In the genomic region with DNA sequence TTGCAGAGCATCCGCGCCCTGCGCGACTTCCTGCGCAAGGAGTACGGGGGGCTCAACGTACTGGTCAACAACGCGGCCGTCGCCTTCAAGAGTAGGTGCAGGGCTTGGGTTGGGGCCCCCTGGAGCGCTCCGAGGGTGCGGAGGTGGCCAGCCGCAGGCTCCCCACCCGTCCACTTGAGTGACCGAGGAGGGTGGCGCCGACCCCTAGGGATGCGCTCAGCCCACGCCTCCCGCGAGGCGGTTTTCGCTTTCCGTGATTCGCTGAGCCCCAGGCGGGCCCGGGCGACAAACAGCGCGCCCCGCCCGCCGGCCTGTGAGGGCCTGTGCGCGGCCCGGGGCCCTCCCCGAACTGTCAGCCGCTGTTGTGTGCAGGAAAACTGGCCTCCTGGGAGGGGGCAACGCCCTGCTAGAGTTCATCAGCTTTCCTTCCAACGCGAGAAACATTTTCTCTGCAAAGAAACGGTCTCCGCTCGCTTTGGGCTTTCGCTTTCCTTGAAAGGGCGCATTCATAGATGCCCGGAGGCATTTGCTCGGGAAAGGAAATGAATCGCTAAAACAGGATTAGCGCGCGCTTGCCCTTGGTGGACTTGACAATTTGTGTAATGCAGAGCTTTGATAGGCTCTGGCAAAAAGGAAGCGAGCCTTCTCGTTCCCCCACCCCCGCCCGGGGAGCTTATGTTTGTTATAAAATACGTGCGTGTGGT, we compare ENCODE assay signal across 8 cellular contexts. TPM values are rescaled to one million over a fixed set of nuclear protein-coding genes. Genes with fewer than 3 reads are reported as not detected.
DNase-seq lines count a peak whose midpoint lies in the region; ATAC-seq and TF ChIP-seq lines count a peak whose summit lies in the region.

No MANE protein-coding gene starts in this region.

- peaks cover 9% of the 10 kb centered on the region for H3K4me1 ChIP-seq in ACC112 (ENCODE audit: control insufficient read depth, insufficient read depth, low read length, unreplicated experiment)

- peaks cover 3% of the 10 kb centered on the region; the same call in 1 of the 2 replicates for H3K36me3 ChIP-seq in ACC112 (ENCODE audit: insufficient read depth, low read length)
- H3K36me3 ChIP-seq in kidney epithelial cell (ENCODE audit: control insufficient read depth, insufficient read depth, low read length) = no peaks in the 10 kb centered on the region

- DNase-seq in NCI-H2196 treated with DMSO at 0.1 percent for 48 hours (lab: John Stamatoyannopoulos, UW; ENCODE audit: unreplicated experiment) (peak; percentile 63), kidney epithelial cell (ENCODE audit: low read depth) (no peak), NAMALWA (ENCODE audit: low spot score) (no peak)
- peak; percentile 37 to 46 for DNase-seq in activated CD4-positive, alpha-beta T cell treated with anti-CD3 and anti-CD28 coated beads for 4 hours
- DNase-seq in stimulated activated CD4-positive, alpha-beta T cell treated with anti-CD3 and anti-CD28 coated beads, Interleukin-12 subunit alpha, Interleukin-12 subunit beta, amount 100 ng/mL, for 4 hours = peak; percentile 43

- H3K79me2 ChIP-seq in ACC112 (ENCODE audit: control insufficient read depth, insufficient read depth, low read length, unreplicated experiment) = peaks cover 3% of the 10 kb centered on the region

- H2AFZ ChIP-seq in ACC112 (ENCODE audit: low read length, unreplicated experiment) = peak overlapping the region; percentile 77

- TF ChIP-seq CTCF in kidney epithelial cell (IDR thresholded peaks at IDR 0.05; ENCODE audit: insufficient read depth, low read length, poor library complexity, severe bottlenecking) = no peak

- H3K27me3 ChIP-seq in ACC112 (ENCODE audit: insufficient read depth, low read length) (no peaks in the 10 kb centered on the region), kidney epithelial cell (ENCODE audit: control insufficient read depth, insufficient read depth, low read length) (no peaks in the 10 kb centered on the region)

- H3K4me3 ChIP-seq in ACC112 (ENCODE audit: low read depth, low read length) (peak overlapping the region; percentile 93), kidney epithelial cell (ENCODE audit: low read depth, low read length) (peak overlapping the region; percentile 57)

- ATAC-seq in GM21528 (IDR thresholded peaks at IDR 0.05; ENCODE audit: low FRiP score, unreplicated experiment) = peak; percentile 58

- peak overlapping the region; percentile 64 for H3K27ac ChIP-seq in ACC112 (ENCODE audit: low read depth, low read length)
- H3K27ac ChIP-seq in cingulate gyrus (ENCODE audit: low read depth, low read length) = peak overlapping the region; percentile 87

RNA-seq across cellular contexts. Expression of a gene that starts 0.7 kb away (rescaled TPM):
- 0.21 and 0.41 TPM in 2 replicates for total RNA-seq in kidney epithelial cell

RNA-seq across cellular contexts. Expression of a gene that starts 21.1 kb away (rescaled TPM):
- 31.5 and 37.0 TPM in 2 replicates for total RNA-seq in kidney epithelial cell

Comparison
In these comparisons a context has a peak if more than half of its experiments do, and no peak if none do; other contexts are left out.
1. DNase-seq: peak in NCI-H2196 treated with DMSO at 0.1 percent for 48 hours (single experiment), activated CD4-positive, alpha-beta T cell treated with anti-CD3 and anti-CD28 coated beads for 4 hours (2 of 2) and stimulated activated CD4-positive, alpha-beta T cell treated with anti-CD3 and anti-CD28 coated beads, Interleukin-12 subunit alpha, Interleukin-12 subunit beta, amount 100 ng/mL, for 4 hours (single experiment); none in kidney epithelial cell (single experiment) and NAMALWA (single experiment).